ENCODE assay signal across 1 cellular context in genomic region chr4:54658321-54659093, GRCh38.
TF ChIP-seq lines count a peak whose summit lies in the region.

No MANE protein-coding gene starts in this region.

TF ChIP-seq in K562, 482 proteins besides CTCF, POLR2A, EP300 and RAD21 (continued from another document and continues in another):
- TF ChIP-seq AFF4 (CRISPR knock-in tag; IDR thresholded peaks at IDR 0.05) = no peak
- peak; percentile 13; the same call in 1 of the 2 replicates for TF ChIP-seq ESRRA (IDR thresholded peaks at IDR 0.05; ENCODE audit: borderline replicate concordance, low read depth)
- TF ChIP-seq ZBTB11 (CRISPR knock-in tag; IDR thresholded peaks at IDR 0.05) = 0 out of 6 replicates have a peak, but pooled peaks of 1 of the 3 experiments have one; percentile 36
- TF ChIP-seq POLR2AphosphoS2 (IDR thresholded peaks at IDR 0.05; ENCODE audit: low read length) = no peak
- peak; percentile 47; the same call in 1 of the 2 replicates for TF ChIP-seq TFAP4 (CRISPR knock-in tag; IDR thresholded peaks at IDR 0.05; ENCODE audit: borderline replicate concordance)
- no peak for TF ChIP-seq RERE (CRISPR knock-in tag; IDR thresholded peaks at IDR 0.05; ENCODE audit: borderline replicate concordance)
- TF ChIP-seq FOXK1 (CRISPR knock-in tag; IDR thresholded peaks at IDR 0.05; ENCODE audit: borderline replicate concordance) = no peak
- peak; percentile 37; the same call in 1 of the 2 replicates for TF ChIP-seq MYC (IDR thresholded peaks at IDR 0.05; ENCODE audit: low read depth, low read length)
- TF ChIP-seq MYC (CRISPR knock-in tag; IDR thresholded peaks at IDR 0.05; ENCODE audit: borderline replicate concordance, low read depth) = no peak
- no peak for TF ChIP-seq SIN3B (IDR thresholded peaks at IDR 0.05; ENCODE audit: low read depth)
- 0 out of 2 replicates have a peak, but pooled peaks have one; percentile 22 for TF ChIP-seq CREM (IDR thresholded peaks at IDR 0.05; ENCODE audit: low read depth)
- TF ChIP-seq FOXA3 (CRISPR knock-in tag; conservative IDR thresholded peaks at IDR 0.05 in 1 of 2, IDR thresholded peaks at IDR 0.05 in 1 of 2) = 0 out of 4 replicates have a peak, but pooled peaks of 1 of the 2 experiments have one; percentile 11
- TF ChIP-seq ZBTB9 (CRISPR knock-in tag; IDR thresholded peaks at IDR 0.05) = no peak
- TF ChIP-seq ZNF696 (CRISPR knock-in tag; conservative IDR thresholded peaks at IDR 0.05) = no peak
- TF ChIP-seq ZBTB7A (IDR thresholded peaks at IDR 0.05; ENCODE audit: borderline replicate concordance, control insufficient read depth, low read depth, low read length) = peak; percentile 0; the same call in 1 of the 2 replicates
- 0 out of 2 replicates have a peak, but pooled peaks have one; percentile 24 for TF ChIP-seq NR2C2 (CRISPR knock-in tag; IDR thresholded peaks at IDR 0.05)
- no peak for TF ChIP-seq NR2C2 (tag; IDR thresholded peaks at IDR 0.05)
- TF ChIP-seq BHLHE40 (IDR thresholded peaks at IDR 0.05; ENCODE audit: low read length) = peak; percentile 63
- TF ChIP-seq MAZ (CRISPR knock-in tag; conservative IDR thresholded peaks at IDR 0.05 in 1 of 2, IDR thresholded peaks at IDR 0.05 in 1 of 2) = peak in 1 of 2 experiments; percentile 39; a peak in 1 of 4 replicates
- TF ChIP-seq POLR2G (IDR thresholded peaks at IDR 0.05; ENCODE audit: low read depth, low read length) = peak; percentile 59; the same call in 1 of the 2 replicates
- peak; percentile 65; the same call in 1 of the 2 replicates for TF ChIP-seq FOXP1 (CRISPR knock-in tag; IDR thresholded peaks at IDR 0.05)
- peak; percentile 32; the same call in 1 of the 2 replicates for TF ChIP-seq PHF8 (IDR thresholded peaks at IDR 0.05; ENCODE audit: borderline replicate concordance, low read length)
- no peak for TF ChIP-seq POLR3G (IDR thresholded peaks at IDR 0.05; ENCODE audit: extremely low read depth, insufficient read length, insufficient replicate concordance)
- TF ChIP-seq FOXK2 (conservative IDR thresholded peaks at IDR 0.05 in 1 of 2, IDR thresholded peaks at IDR 0.05 in 1 of 2; ENCODE audit: low read depth in 2 of 2) = no peak
- TF ChIP-seq THRB (CRISPR knock-in tag; conservative IDR thresholded peaks at IDR 0.05) = no peak
- TF ChIP-seq SLC30A9 (CRISPR knock-in tag; IDR thresholded peaks at IDR 0.05) = no peak
- no peak for TF ChIP-seq RBM17 (IDR thresholded peaks at IDR 0.05; ENCODE audit: borderline replicate concordance, low read depth, low read length)
- peak; percentile 58 to 94 for TF ChIP-seq E2F6 (IDR thresholded peaks at IDR 0.05; ENCODE audit: borderline replicate concordance in 1 of 2, extremely low read depth in 1 of 2, insufficient read depth in 1 of 2, insufficient read length in 1 of 2, low read depth in 1 of 2, low read length in 1 of 2, poor library complexity in 1 of 2, severe bottlenecking in 1 of 2)
- TF ChIP-seq ARID2 (IDR thresholded peaks at IDR 0.05) = peak; percentile 40; the same call in 1 of the 2 replicates
- no peak for TF ChIP-seq DPF2 (IDR thresholded peaks at IDR 0.05)
- peak in 1 of 2 experiments; percentile 33; a peak in 1 of 4 replicates for TF ChIP-seq MNT (conservative IDR thresholded peaks at IDR 0.05)
- TF ChIP-seq NRF1 (conservative IDR thresholded peaks at IDR 0.05 in 1 of 2, IDR thresholded peaks at IDR 0.05 in 1 of 2) = peak; percentile 40 to 47; a peak in 2 of 4 replicates
- TF ChIP-seq ZNF24 (IDR thresholded peaks at IDR 0.05) = peak; percentile 46; the same call in 1 of the 2 replicates
- TF ChIP-seq TAL1 (IDR thresholded peaks at IDR 0.05) = no peak
- TF ChIP-seq RB1 (IDR thresholded peaks at IDR 0.05; ENCODE audit: low read depth) = peak; percentile 60; the same call in 1 of the 2 replicates
- TF ChIP-seq ATF1 (CRISPR knock-in tag; IDR thresholded peaks at IDR 0.05) = no peak
- peak; percentile 57 for TF ChIP-seq ATF1 (tag; IDR thresholded peaks at IDR 0.05)
- TF ChIP-seq KDM2B (CRISPR knock-in tag; IDR thresholded peaks at IDR 0.05) = 0 out of 2 replicates have a peak, but pooled peaks have one; percentile 12
- TF ChIP-seq ESRRB (CRISPR knock-in tag; IDR thresholded peaks at IDR 0.05; ENCODE audit: borderline replicate concordance) = no peak
- peak in 1 of 2 experiments; percentile 55; a peak in 1 of 4 replicates for TF ChIP-seq HDAC1 (IDR thresholded peaks at IDR 0.05)
- no peak for TF ChIP-seq ZFPM2 (CRISPR knock-in tag; IDR thresholded peaks at IDR 0.05)
- no peak for TF ChIP-seq KAT2B (IDR thresholded peaks at IDR 0.05; ENCODE audit: low read depth, low read length)
